Comparison of ENCODE assay signal across 37 cellular contexts in genomic region chr12:113488322-113488721, GRCh38. TPM values are rescaled to one million over a fixed set of nuclear protein-coding genes. Genes with fewer than 3 reads are reported as not detected.
"Had no signal": no experiment of that assay in that cellular context is flagged by ENCODE, and none has a peak within 500 bp of the region (broad histone marks: within the 10 kb centered on the region; RNA-seq: fewer than 3 reads in every experiment).

No MANE protein-coding gene starts in this region.

- FAIRE-seq: astrocyte, TTC549 had no signal

- H3K9me3 ChIP-seq: adrenal gland, body of pancreas had no signal

- H3K27ac ChIP-seq: adrenal gland, body of pancreas, brain microvascular endothelial cell, breast epithelium, VCaP had no signal

- H3K4me1 ChIP-seq: adrenal gland, body of pancreas, breast epithelium had no signal

- DNase-seq: activated B cell treated with CpG ODN at 0.5 μM for 24 hours; activated CD4-positive, alpha-beta memory T cell treated with anti-CD3 and anti-CD28 coated beads for 36 hours; activated CD4-positive, alpha-beta T cell treated with anti-CD3 and anti-CD28 coated beads for 4 hours; activated CD4-positive, alpha-beta T cell treated with anti-CD3 and anti-CD28 coated beads, Interleukin-2, amount 10 ng/mL, durations not matched to agents 24 days and 14 days; activated CD4-positive, alpha-beta T cell treated with anti-CD3 and anti-CD28 coated beads, Interleukin-2, amount 50 U/mL, for 1 hour; activated CD4-positive, alpha-beta T cell treated with anti-CD3 and anti-CD28 coated beads, Interleukin-2, amount 50 U/mL, for 4 hours; activated CD4-positive, CD25-positive, alpha-beta regulatory T cell treated with anti-CD3 and anti-CD28 coated beads, Interleukin-2, amount 50 U/mL, for 72 hours; activated CD8-positive, alpha-beta memory T cell treated with anti-CD3 and anti-CD28 coated beads, Interleukin-2, amount 50 U/mL, for 4 hours; activated CD8-positive, alpha-beta T cell treated with anti-CD3 and anti-CD28 coated beads for 36 hours; activated effector memory CD4-positive, alpha-beta T cell treated with anti-CD3 and anti-CD28 coated beads, Interleukin-2, amount 50 U/mL, for 16 hours; activated gamma-delta T cell treated with Interleukin-2 at 50 U/mL for 16 hours; activated naive CD4-positive, alpha-beta T cell; activated naive CD4-positive, alpha-beta T cell treated with anti-CD3 and anti-CD28 coated beads for 36 hours; activated naive CD4-positive, alpha-beta T cell treated with anti-CD3 and anti-CD28 coated beads, Interleukin-2, amount 50 U/mL, for 16 hours; activated naive CD8-positive, alpha-beta T cell treated with anti-CD3 and anti-CD28 coated beads for 36 hours; activated T-cell treated with anti-CD3 and anti-CD28 coated beads for 4 hours; activated T-cell treated with anti-CD3 and anti-CD28 coated beads, Interleukin-2, amount 50 U/mL, for 1 hour; activated T-cell treated with anti-CD3 and anti-CD28 coated beads, Interleukin-2, amount 50 U/mL, for 4 hours; activated T-cell treated with anti-CD3 and anti-CD28 coated beads, Interleukin-2, amount 50 U/mL, for 72 hours; adrenal gland; amniotic stem cell; aorta; body of pancreas; brain microvascular endothelial cell; central memory CD4-positive, alpha-beta T cell; T-helper 1 cell; T-helper 2 cell; T-helper 9 cell had no signal

- H3K27me3 ChIP-seq: body of pancreas had no signal

- H3K36me3 ChIP-seq: adrenal gland, brain microvascular endothelial cell, breast epithelium had no signal

- H3K4me3 ChIP-seq: adrenal gland, body of pancreas, breast epithelium had no signal

- ATAC-seq: activated CD8-positive, alpha-beta T cell treated with anti-CD3 and anti-CD28 coated beads for 36 hours; activated naive CD4-positive, alpha-beta T cell treated with anti-CD3 and anti-CD28 coated beads, Interleukin-2, amount 50 U/mL, for 72 hours; activated T-cell treated with anti-CD3 and anti-CD28 coated beads, Interleukin-2, amount 50 U/mL, for 4 hours; activated T-cell treated with anti-CD3 and anti-CD28 coated beads, Interleukin-2, amount 50 U/mL, for 72 hours; activated T-helper 17 cell treated with anti-CD3 and anti-CD28 coated beads, Interleukin-2, amount 50 U/mL, for 72 hours; body of pancreas had no signal

RNA-seq across cellular contexts. Expression of gene LHX5, which starts 16.7 kb away (rescaled TPM):
- total RNA-seq: activated B cell treated with CpG ODN at 0.5 μM for 24 hours; activated CD4-positive, alpha-beta memory T cell treated with anti-CD3 and anti-CD28 coated beads for 36 hours; activated CD4-positive, alpha-beta T cell treated with anti-CD3 and anti-CD28 coated beads, Interleukin-2, amount 10 ng/mL, durations not matched to agents 24 days and 14 days; activated CD8-positive, alpha-beta memory T cell treated with anti-CD3 and anti-CD28 coated beads for 36 hours; activated CD8-positive, alpha-beta T cell treated with anti-CD3 and anti-CD28 coated beads for 36 hours; activated naive CD4-positive, alpha-beta T cell treated with anti-CD3 and anti-CD28 coated beads for 36 hours; activated naive CD4-positive, alpha-beta T cell treated with anti-CD3 and anti-CD28 coated beads, Interleukin-2, amount 50 U/mL, for 72 hours; activated naive CD8-positive, alpha-beta T cell treated with anti-CD3 and anti-CD28 coated beads for 36 hours; activated T-cell treated with anti-CD3 and anti-CD28 coated beads, Interleukin-2, amount 50 U/mL, for 4 hours; activated T-helper 1 cell treated with anti-CD3 and anti-CD28 coated beads, Interleukin-12 subunit alpha, Interleukin-12 subunit beta, Interleukin-2, Interleukin-4 antibody, amounts not matched to agents 30 ng/mL and 10 ng/mL and 1 ng/mL, durations not matched to agents 14 hours and 24 hours and 36 hours; activated T-helper 17 cell treated with anti-CD3 and anti-CD28 coated beads, Interleukin-2, amount 50 U/mL, for 72 hours; adrenal gland; aorta; body of pancreas; breast epithelium; cardiac septum had no signal
- polyA plus RNA-seq: adrenal gland, aorta had no signal
